8 cellular contexts compared by ENCODE assay signal in genomic region chr19:32674153-32674958, GRCh38. TPM values are rescaled to one million over a fixed set of nuclear protein-coding genes. Genes with fewer than 3 reads are reported as not detected.
A peak's percentile ranks its signal among the peaks of the same experiment; 100 is the strongest.
DNase-seq lines count a peak whose midpoint lies in the region; ATAC-seq, FAIRE-seq and TF ChIP-seq lines count a peak whose summit lies in the region.

No MANE protein-coding gene starts in this region.

- 1 to 2% methylated on average over 66 to 71 of the region's 71 CpGs for WGBS in heart right ventricle, 2 donors
- 1 to 2% methylated on average over 54 to 71 of the region's 71 CpGs for WGBS in pancreas, 2 donors

- H3K9me3 ChIP-seq in heart right ventricle (no peaks in the 10 kb centered on the region), pancreas (no peaks in the 10 kb centered on the region)

- H3K36me3 ChIP-seq in heart right ventricle (peaks cover 0 to 4% (median 0%) of the 10 kb centered on the region in 9 donors), pancreas (no peaks in the 10 kb centered on the region)

- DNase-seq in heart right ventricle (no peak), Right ventricle myocardium superior (no peak), RPMI8226 (peak; percentile 32), epithelial cell of prostate (ENCODE audit: low read depth, low spot score) (no peak), pancreas (no peak), germinal center (ENCODE audit: low spot score) (no peak)
- no peak for DNase-seq in stimulated activated CD4-positive, alpha-beta T cell treated with anti-CD3 and anti-CD28 coated beads, Interleukin-2, amount 100 ng/mL, for 48 hours

- no peak for FAIRE-seq in pancreas (lab: Jason Lieb, UNC)

- H3K27me3 ChIP-seq in heart right ventricle (peaks cover 0 to 33% (median 8%) of the 10 kb centered on the region in 7 donors), pancreas (peaks cover 0 to 5% (median 0%) of the 10 kb centered on the region in 4 donors)

- peaks cover 4 to 57% (median 38%) of the 10 kb centered on the region in 9 donors for H3K4me1 ChIP-seq in heart right ventricle
- H3K4me1 ChIP-seq in pancreas, result peaks cover 0 to 6% (median 3%) of the 10 kb centered on the region in 3 donors

- peak overlapping the region in 9 of 10 donors; percentile 81 to 90 (median 85) for H3K27ac ChIP-seq in heart right ventricle
- peak overlapping the region; percentile 47 for H3K27ac ChIP-seq in epithelial cell of prostate
- peak overlapping the region in 1 of 4 donors; percentile 52 for H3K27ac ChIP-seq in pancreas

- peak overlapping the region; percentile 48 to 97 (median 86) for H3K4me3 ChIP-seq in heart right ventricle
- peak overlapping the region; percentile 79 to 98 (median 90) for H3K4me3 ChIP-seq in pancreas

- intact Hi-C loops in heart right ventricle (cut with DNase I) (loop anchor here in 1 of 10 donors (2.0 kb wide), 1 partner anchor 16 kb away; the partner anchor contains the start of gene NUDT19), Right ventricle myocardium superior (cut with DNase I) (loop anchor here (10.0 kb wide), 1 partner anchor 90 kb away; the partner anchor contains the start of gene PDCD5), pancreas (cut with DNase I) (no loop called here)

- no peak for ATAC-seq in heart right ventricle
- ATAC-seq in Right ventricle myocardium superior (ENCODE audit: poor library complexity), result no peak
- ATAC-seq in pancreas, result no peak
- no peak for ATAC-seq in GM21528 (IDR thresholded peaks at IDR 0.05; ENCODE audit: low FRiP score, unreplicated experiment)

- TF ChIP-seq CTCF in heart right ventricle (IDR thresholded peaks at IDR 0.05) (peak in 1 of 9 donors; percentile 14), pancreas (IDR thresholded peaks at IDR 0.05) (no peak)

RNA-seq across cellular contexts. Expression of gene ANKRD27, which starts 0.6 kb away (rescaled TPM):
- total RNA-seq in heart right ventricle (10 to 100 TPM; 16.6 to 24.5 (median 20.0) TPM), Right ventricle myocardium superior (22.6 TPM), pancreas (10 to 100 TPM in 4 of 6 donors, 1 to 10 TPM in 2; 6.7 to 17.6 (median 11.3) TPM)
- polyA plus RNA-seq in heart right ventricle (10 to 100 TPM in 1 of 2 donors, 1 to 10 TPM in 1; 7.6 to 10.1 TPM), pancreas (1 to 10 TPM; 4.5 to 5.3 TPM)

RNA-seq across cellular contexts. Expression of gene RGS9BP, which starts 1.3 kb away (rescaled TPM):
- total RNA-seq in heart right ventricle (10 to 100 TPM in 1 of 10 donors, 1 to 10 TPM in 9; 1.7 to 13.5 (median 4.8) TPM), Right ventricle myocardium superior (14.3 TPM), pancreas (under 1 TPM in 4 of 6 donors, not detected in 2; 0.06 to 0.25 (median 0.18) TPM)
- polyA plus RNA-seq in heart right ventricle (1 to 10 TPM in 1 of 2 donors, under 1 TPM in 1; 0.43 to 2.6 TPM), pancreas (under 1 TPM in 1 of 2 donors, not detected in 1; 0.02 TPM)

RNA-seq across cellular contexts. Expression of gene NUDT19, which starts 17.3 kb away (rescaled TPM):
- total RNA-seq in heart right ventricle (10 to 100 TPM; 16.1 to 27.7 (median 20.5) TPM), Right ventricle myocardium superior (24.1 TPM), pancreas (1 to 10 TPM; 2.5 to 8.2 (median 5.5) TPM)
- polyA plus RNA-seq in heart right ventricle (10 to 100 TPM in 1 of 2 donors, 1 to 10 TPM in 1; 9.1 to 10.0 TPM), pancreas (1 to 10 TPM; 3.1 TPM)

RNA-seq across cellular contexts. Expression of gene TDRD12, which starts 45.2 kb away (rescaled TPM):
- total RNA-seq in heart right ventricle (under 1 TPM in 5 of 10 donors, not detected in 5; 0.07 to 0.47 (median 0.13) TPM), Right ventricle myocardium superior (not detected), pancreas (under 1 TPM in 3 of 6 donors, not detected in 3; 0.06 to 0.84 (median 0.17) TPM)
- polyA plus RNA-seq in heart right ventricle (under 1 TPM in 1 of 2 donors, not detected in 1; 0.06 TPM), pancreas (under 1 TPM; 0.07 to 0.11 TPM)
